In the genomic region with DNA sequence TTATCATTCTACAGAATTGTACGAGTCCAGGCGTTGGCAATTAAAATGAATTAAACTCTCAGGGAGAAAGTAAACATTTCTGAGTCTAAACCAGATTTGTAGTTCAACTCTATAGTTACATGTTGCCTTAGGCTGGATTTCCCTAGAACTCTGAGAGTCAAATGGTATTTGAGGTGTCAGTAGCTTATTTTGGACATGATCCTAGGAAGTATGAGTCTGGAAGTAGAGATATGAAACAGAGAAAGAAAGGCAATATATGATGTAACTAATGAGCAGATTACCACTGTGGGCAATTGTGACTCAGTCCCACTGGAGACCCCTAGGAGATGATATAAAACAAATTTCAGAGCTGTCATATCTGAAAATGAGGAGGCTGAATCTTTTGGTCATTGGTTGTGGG, we compare ENCODE assay signal across 27 cellular contexts.
A peak's percentile ranks its signal among the peaks of the same experiment; 100 is the strongest.
DNase-seq lines count a peak whose midpoint lies in the region; ATAC-seq, FAIRE-seq and TF ChIP-seq lines count a peak whose summit lies in the region.
"Had no signal": no experiment of that assay in that cellular context is flagged by ENCODE, and none has a peak within 500 bp of the region (broad histone marks: within the 10 kb centered on the region; RNA-seq: fewer than 3 reads in every experiment).

No MANE protein-coding gene starts in this region.

- no peak for ATAC-seq in HG03469 (IDR thresholded peaks at IDR 0.05; ENCODE audit: unreplicated experiment)
- ATAC-seq: HCT116, T-cell had no signal

- BruUV-seq in A673 (replicated peaks; lab: Mats Ljungman, UMichigan) = no TSS peak

- POLR2A ChIA-PET in AG04449 (lab: Yijun Ruan, JAX) = interaction anchor here (0.5 kb wide), 1 partner anchor 199 kb away, joined by 3 read pairs; the partner anchor contains the start of gene UBE2E3
- POLR2A ChIA-PET in A673 (lab: Charles Lee; ENCODE audit: low non-redundant PET) = no interaction called here

- H3K27ac Mint-ChIP-seq in progenitor cell of endocrine pancreas = no peak overlapping the region
- H3K27ac Mint-ChIP-seq: CD14-positive monocyte; CD8-positive, alpha-beta memory T cell; T-cell had no signal

- no peak overlapping the region for H3K27ac ChIP-seq in A673 (ENCODE audit: low read depth, low read length, poor library complexity, severe bottlenecking)
- H3K27ac ChIP-seq: PC-9, RWPE1 had no signal

- no peak for TF ChIP-seq CTCF in AG04449 (IDR thresholded peaks at IDR 0.05; ENCODE audit: insufficient read depth, low read length, missing control alignments)
- TF ChIP-seq CTCF in bronchial epithelial cell (IDR thresholded peaks at IDR 0.05; ENCODE audit: insufficient read depth, low read length, severe bottlenecking) = no peak
- TF ChIP-seq CTCF in progenitor cell of endocrine pancreas (IDR thresholded peaks at IDR 0.05; ENCODE audit: unreplicated experiment) = no peak
- TF ChIP-seq CTCF in A673 (conservative IDR thresholded peaks at IDR 0.05; ENCODE audit: low read depth, low read length) = no peak

- no peaks in the 10 kb centered on the region for H3K36me3 Mint-ChIP-seq in progenitor cell of endocrine pancreas (ENCODE audit: insufficient read depth)
- H3K36me3 Mint-ChIP-seq: CD14-positive monocyte; CD8-positive, alpha-beta memory T cell; T-cell had no signal

- DNase-seq in AG04449 (ENCODE audit: low read depth, low spot score) = peak; percentile 4
- no peak for DNase-seq in H54 (ENCODE audit: insufficient read length, low spot score)
- peak; percentile 29 for DNase-seq in OCI-M1 (lab: John Stamatoyannopoulos, UW)
- DNase-seq in bronchial epithelial cell (ENCODE audit: low read depth) = no peak
- DNase-seq in progenitor cell of endocrine pancreas (ENCODE audit: low spot score, unreplicated experiment) = no peak
- no peak for DNase-seq in A673 (ENCODE audit: low spot score)
- DNase-seq in NCI-H446 treated with DMSO at 0.1 percent for 48 hours (lab: John Stamatoyannopoulos, UW) = no peak
- DNase-seq: BE2C; CD8-positive, alpha-beta memory T cell; DMS 273 treated with DMSO at 0.1 percent for 48 hours; DMS79 treated with DMSO at 0.1 percent for 48 hours; IMR-90; KG1; NCI-H1092; NCI-H1436 treated with DMSO at 0.1 percent for 48 hours; NCI-H2029; NCI-H510A; NCI-H774; PC-9; SHP77; T-cell had no signal

- H3K4me3 ChIP-seq in AG04449 (ENCODE audit: low read depth, low read length) = no peak overlapping the region
- H3K4me3 ChIP-seq in bronchial epithelial cell (ENCODE audit: low read depth, low read length) = no peak overlapping the region
- no peak overlapping the region for H3K4me3 ChIP-seq in A673 (ENCODE audit: low read depth, low read length, poor library complexity, severe bottlenecking)
- H3K4me3 ChIP-seq: PC-9 had no signal

- CTCF ChIA-PET in AG04449 (lab: Yijun Ruan, JAX) = no interaction called here
- CTCF ChIA-PET in A673 (lab: Charles Lee) = no interaction called here

- H3K36me3 ChIP-seq in bronchial epithelial cell (ENCODE audit: control insufficient read depth, insufficient read depth, low read length) (no peaks in the 10 kb centered on the region), A673 (ENCODE audit: insufficient read depth, low read length, poor library complexity, severe bottlenecking) (no peaks in the 10 kb centered on the region)
- H3K36me3 ChIP-seq: BE2C had no signal

- no peak for TF ChIP-seq POLR2A in H54 (IDR thresholded peaks at IDR 0.05; ENCODE audit: low read depth, low read length)

- H3K9me3 Mint-ChIP-seq in progenitor cell of endocrine pancreas (ENCODE audit: low read depth) = peaks cover 7% of the 10 kb centered on the region

- intact Hi-C loops in A673 (cut with micrococcal nuclease; ENCODE audit: unreplicated experiment) = no loop called here

- H3K4me3 Mint-ChIP-seq in progenitor cell of endocrine pancreas (ENCODE audit: low read depth) = no peak overlapping the region
- H3K4me3 Mint-ChIP-seq: CD14-positive monocyte; CD8-positive, alpha-beta memory T cell; T-cell had no signal

- H3K27me3 ChIP-seq in bronchial epithelial cell (ENCODE audit: control insufficient read depth, insufficient read depth, low read length) (no peaks in the 10 kb centered on the region), A673 (replicated peaks; ENCODE audit: insufficient read depth, low read depth, low read length, poor library complexity) (no peaks in the 10 kb centered on the region)
- H3K27me3 ChIP-seq: BE2C had no signal

- H3K9me3 ChIP-seq in A673 (ENCODE audit: low read depth, low read length, poor library complexity, severe bottlenecking) = no peaks in the 10 kb centered on the region
- H3K9me3 ChIP-seq: BE2C had no signal

- H3K4me1 ChIP-seq in A673 (ENCODE audit: insufficient read depth, low read length, poor library complexity, severe bottlenecking) = no peaks in the 10 kb centered on the region
- H3K4me1 ChIP-seq: BE2C had no signal

- no peaks in the 10 kb centered on the region for H3K27me3 Mint-ChIP-seq in progenitor cell of endocrine pancreas

- FAIRE-seq in H54 (lab: Jason Lieb, UNC) (peak; percentile 43), bronchial epithelial cell (lab: Jason Lieb, UNC) (peak; percentile 47)
- FAIRE-seq: GM19239, H1 had no signal

- no peaks in the 10 kb centered on the region for H3K4me1 Mint-ChIP-seq in progenitor cell of endocrine pancreas (ENCODE audit: low read depth)
- H3K4me1 Mint-ChIP-seq: CD14-positive monocyte; CD8-positive, alpha-beta memory T cell; T-cell had no signal

Comparison
In these comparisons a context has a peak if more than half of its experiments do, and no peak if none do; other contexts are left out.
1. DNase-seq: peak in AG04449 (single experiment) and OCI-M1 (single experiment); none in H54 (single experiment), bronchial epithelial cell (single experiment), progenitor cell of endocrine pancreas (single experiment), A673 (single experiment) and NCI-H446 treated with DMSO at 0.1 percent for 48 hours (single experiment).